In the genomic region with DNA sequence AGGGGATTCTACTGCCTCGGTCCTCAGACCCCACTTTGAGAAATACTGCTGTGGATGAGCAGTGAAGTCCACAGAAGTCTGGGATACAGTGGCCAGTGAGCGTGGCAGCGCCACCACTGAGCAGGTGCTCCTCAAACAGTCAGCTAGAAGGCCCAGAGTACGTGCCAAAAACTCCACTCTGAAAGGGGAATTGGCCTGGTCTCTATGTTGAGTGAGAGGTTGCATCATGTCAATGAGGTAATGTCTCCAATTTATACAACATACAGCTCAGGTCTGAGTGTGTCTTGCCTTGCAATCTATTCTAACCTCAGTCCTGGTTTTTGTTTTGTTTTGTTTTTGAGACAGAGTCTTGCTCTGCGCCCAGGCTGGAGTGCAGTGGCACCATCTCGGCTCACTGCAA, we compare ENCODE assay signal across 15 cellular contexts. TPM values are rescaled to one million over a fixed set of nuclear protein-coding genes. Genes with fewer than 3 reads are reported as not detected.
DNase-seq lines count a peak whose midpoint lies in the region; ATAC-seq and TF ChIP-seq lines count a peak whose summit lies in the region.
"Had no signal": no experiment of that assay in that cellular context is flagged by ENCODE, and none has a peak within 500 bp of the region (broad histone marks: within the 10 kb centered on the region; RNA-seq: fewer than 3 reads in every experiment).

No MANE protein-coding gene starts in this region.

- no peak overlapping the region for H2AFZ ChIP-seq in trophoblast cell (ENCODE audit: insufficient read depth, low read length, poor library complexity)

- no peak overlapping the region for H2AK5ac ChIP-seq in trophoblast cell (ENCODE audit: low read length)

- no peaks in the 10 kb centered on the region for H3K36me3 ChIP-seq in HEK293 (ENCODE audit: control insufficient read depth in 2 of 2, insufficient read depth in 1 of 2, low read length in 2 of 2)
- no peaks in the 10 kb centered on the region for H3K36me3 ChIP-seq in trophoblast cell (ENCODE audit: control insufficient read depth in 1 of 2, insufficient read depth in 2 of 2, low read length in 2 of 2)
- H3K36me3 ChIP-seq: colonic mucosa had no signal

- no peaks in the 10 kb centered on the region for H3K9me3 Mint-ChIP-seq in naive thymus-derived CD8-positive, alpha-beta T cell
- no peaks in the 10 kb centered on the region for H3K9me3 Mint-ChIP-seq in activated CD4-positive, alpha-beta memory T cell treated with anti-CD3 and anti-CD28 coated beads for 36 hours

- H3K79me1 ChIP-seq in trophoblast cell (ENCODE audit: low read length) = no peaks in the 10 kb centered on the region

- no peak overlapping the region for H2BK5ac ChIP-seq in trophoblast cell (ENCODE audit: low read depth, low read length, poor library complexity)

- H3K9me3 ChIP-seq in HEK293 (ENCODE audit: control insufficient read depth, insufficient read depth, low read depth, low read length) = no peaks in the 10 kb centered on the region
- no peaks in the 10 kb centered on the region for H3K9me3 ChIP-seq in trophoblast cell (ENCODE audit: insufficient read depth, low read depth, low read length)
- H3K9me3 ChIP-seq: colonic mucosa had no signal

- H3K9ac ChIP-seq in trophoblast cell (ENCODE audit: low read length) = no peak overlapping the region
- H3K9ac ChIP-seq: BLaER1 had no signal

- no peak overlapping the region for H4K12ac ChIP-seq in trophoblast cell (ENCODE audit: low read depth, low read length)

- H3K18ac ChIP-seq in trophoblast cell (ENCODE audit: low read length) = no peak overlapping the region

- H3K4me2 ChIP-seq in trophoblast cell (ENCODE audit: low read length) = no peak overlapping the region
- H3K4me2 ChIP-seq: BLaER1 had no signal

- DNase-seq in NOMO-1 (lab: John Stamatoyannopoulos, UW; ENCODE audit: unreplicated experiment in 2 of 2) (peak; percentile 85 to 98), epithelial cell of esophagus (ENCODE audit: low read depth) (peak; percentile 32), trophoblast cell (peak; percentile 15 to 54), SW480 (ENCODE audit: low spot score) (no peak)
- no peak for DNase-seq in naive thymus-derived CD8-positive, alpha-beta T cell
- no peak for DNase-seq in activated CD4-positive, alpha-beta memory T cell treated with anti-CD3 and anti-CD28 coated beads for 36 hours
- DNase-seq: colonic mucosa; HCEC 1CT; NCI-H1436 treated with DMSO at 0.1 percent for 48 hours; NCI-H774; stimulated activated naive CD8-positive, alpha-beta T cell treated with anti-CD3 and anti-CD28 coated beads, Interleukin-15, Interleukin-2, amounts not matched to agents 100 U/mL and 50 U/mL, for 24 hours had no signal

- no peak overlapping the region for H3K4ac ChIP-seq in trophoblast cell (ENCODE audit: low read depth, low read length)

- intact Hi-C loops in activated CD4-positive, alpha-beta memory T cell treated with anti-CD3 and anti-CD28 coated beads for 36 hours (cut with micrococcal nuclease) = no loop called here

- H2BK12ac ChIP-seq in trophoblast cell (ENCODE audit: low read length) = no peak overlapping the region

- H3K27ac Mint-ChIP-seq in naive thymus-derived CD8-positive, alpha-beta T cell = peak overlapping the region in 1 of 10 donors; percentile 34
- H3K27ac Mint-ChIP-seq in activated CD4-positive, alpha-beta memory T cell treated with anti-CD3 and anti-CD28 coated beads for 36 hours = no peak overlapping the region

- H4K91ac ChIP-seq in trophoblast cell (ENCODE audit: low read depth, low read length) = no peak overlapping the region

- H3K4me3 ChIP-seq in HEK293 (ENCODE audit: low read depth, low read length) (no peak overlapping the region), epithelial cell of esophagus (ENCODE audit: low read length) (no peak overlapping the region), trophoblast cell (ENCODE audit: low read depth, low read length) (no peak overlapping the region)
- H3K4me3 ChIP-seq: BLaER1, colonic mucosa had no signal

- TF ChIP-seq CTCF in HEK293 (tag by site-specific recombination; IDR thresholded peaks at IDR 0.05) = no peak
- no peak for TF ChIP-seq CTCF in epithelial cell of esophagus (IDR thresholded peaks at IDR 0.05; ENCODE audit: insufficient read depth, low read depth, low read length, missing control alignments)

- H3K79me2 ChIP-seq in trophoblast cell (ENCODE audit: control insufficient read depth, insufficient read depth, low read length, poor library complexity) = no peaks in the 10 kb centered on the region

- no peak overlapping the region for H4K8ac ChIP-seq in trophoblast cell (ENCODE audit: low read depth, low read length)

- H3K4me1 ChIP-seq in HEK293 (ENCODE audit: control insufficient read depth, insufficient read depth, low read length) (peaks cover 8% of the 10 kb centered on the region; the same call in 1 of the 2 replicates), trophoblast cell (ENCODE audit: control insufficient read depth in 1 of 2, insufficient read depth in 2 of 2, low read length in 2 of 2) (peaks cover 0 to 3% of the 10 kb centered on the region in 2 experiments)
- H3K4me1 ChIP-seq: colonic mucosa had no signal

- H3K4me3 Mint-ChIP-seq in naive thymus-derived CD8-positive, alpha-beta T cell = no peak overlapping the region
- no peak overlapping the region for H3K4me3 Mint-ChIP-seq in activated CD4-positive, alpha-beta memory T cell treated with anti-CD3 and anti-CD28 coated beads for 36 hours

- CTCF ChIA-PET in HEK293 (lab: Yijun Ruan, JAX) = no interaction called here
- CTCF ChIA-PET in activated CD4-positive, alpha-beta memory T cell treated with anti-CD3 and anti-CD28 coated beads for 36 hours (lab: Charles Lee) = no interaction called here

- no peaks in the 10 kb centered on the region for H3K4me1 Mint-ChIP-seq in naive thymus-derived CD8-positive, alpha-beta T cell
- no peaks in the 10 kb centered on the region for H3K4me1 Mint-ChIP-seq in activated CD4-positive, alpha-beta memory T cell treated with anti-CD3 and anti-CD28 coated beads for 36 hours (ENCODE audit: low read depth)

- ATAC-seq in naive thymus-derived CD8-positive, alpha-beta T cell = no peak
- no peak for ATAC-seq in HG03354 (IDR thresholded peaks at IDR 0.05; ENCODE audit: poor library complexity, severe bottlenecking, unreplicated experiment)
- ATAC-seq: activated CD4-positive, CD25-positive, alpha-beta regulatory T cell treated with anti-CD3 and anti-CD28 coated beads, Interleukin-2, amount 50 U/mL, for 24 hours; stimulated activated naive CD8-positive, alpha-beta T cell treated with anti-CD3 and anti-CD28 coated beads, Interleukin-15, Interleukin-2, amounts not matched to agents 100 U/mL and 50 U/mL, for 24 hours had no signal

- H2BK120ac ChIP-seq in trophoblast cell (ENCODE audit: insufficient read depth, low read length, poor library complexity) = no peak overlapping the region

- H3K27ac ChIP-seq in HEK293 (ENCODE audit: extremely low read depth, low read depth, low read length) (no peak overlapping the region), trophoblast cell (ENCODE audit: low read depth, low read length) (no peak overlapping the region)
- H3K27ac ChIP-seq: BLaER1, colonic mucosa had no signal

- POLR2A ChIA-PET in HEK293 (lab: Yijun Ruan, JAX) = no interaction called here
- POLR2A ChIA-PET in naive thymus-derived CD8-positive, alpha-beta T cell (lab: Charles Lee) = no interaction called here
- POLR2A ChIA-PET in activated CD4-positive, alpha-beta memory T cell treated with anti-CD3 and anti-CD28 coated beads for 36 hours (lab: Charles Lee) = no interaction called here

- no peak overlapping the region for H3K23ac ChIP-seq in trophoblast cell (ENCODE audit: low read length)

- no CpG with 5 or more reads among the region's 6 CpGs for WGBS in trophoblast cell (ENCODE audit: extremely low coverage, insufficient coverage, insufficient read length)

- no peaks in the 10 kb centered on the region for H3K27me3 ChIP-seq in trophoblast cell (ENCODE audit: insufficient read depth, low read length)
- H3K27me3 ChIP-seq: BLaER1, colonic mucosa had no signal

- H3K14ac ChIP-seq in trophoblast cell (ENCODE audit: low read length) = no peak overlapping the region

- peaks cover 0 to 2% (median 0%) of the 10 kb centered on the region in 3 donors for H3K36me3 Mint-ChIP-seq in naive thymus-derived CD8-positive, alpha-beta T cell
- no peaks in the 10 kb centered on the region for H3K36me3 Mint-ChIP-seq in activated CD4-positive, alpha-beta memory T cell treated with anti-CD3 and anti-CD28 coated beads for 36 hours

- peaks cover 14 to 40% (median 14%) of the 10 kb centered on the region in 5 donors for H3K27me3 Mint-ChIP-seq in naive thymus-derived CD8-positive, alpha-beta T cell
- peaks cover 35% of the 10 kb centered on the region for H3K27me3 Mint-ChIP-seq in activated CD4-positive, alpha-beta memory T cell treated with anti-CD3 and anti-CD28 coated beads for 36 hours

TF ChIP-seq in HEK293, 187 proteins besides CTCF, POLR2A, EP300 and RAD21 (continues in another document):
- TF ChIP-seq ZNF837 (tag by site-specific recombination; IDR thresholded peaks at IDR 0.05) = no peak
- no peak for TF ChIP-seq ZNF391 (tag by site-specific recombination; IDR thresholded peaks at IDR 0.05; ENCODE audit: borderline replicate concordance, low read depth)
- TF ChIP-seq ZNF266 (tag by site-specific recombination; IDR thresholded peaks at IDR 0.05; ENCODE audit: low read depth) = no peak
- TF ChIP-seq ZNF175 (tag by site-specific recombination; IDR thresholded peaks at IDR 0.05) = no peak
- TF ChIP-seq ZNF274 (IDR thresholded peaks at IDR 0.05; ENCODE audit: low read length) = no peak
- no peak for TF ChIP-seq ZNF274 (tag by site-specific recombination; IDR thresholded peaks at IDR 0.05; ENCODE audit: borderline replicate concordance)
- TF ChIP-seq ZBTB48 (tag by site-specific recombination; IDR thresholded peaks at IDR 0.05) = no peak
- TF ChIP-seq, protein P1, sequence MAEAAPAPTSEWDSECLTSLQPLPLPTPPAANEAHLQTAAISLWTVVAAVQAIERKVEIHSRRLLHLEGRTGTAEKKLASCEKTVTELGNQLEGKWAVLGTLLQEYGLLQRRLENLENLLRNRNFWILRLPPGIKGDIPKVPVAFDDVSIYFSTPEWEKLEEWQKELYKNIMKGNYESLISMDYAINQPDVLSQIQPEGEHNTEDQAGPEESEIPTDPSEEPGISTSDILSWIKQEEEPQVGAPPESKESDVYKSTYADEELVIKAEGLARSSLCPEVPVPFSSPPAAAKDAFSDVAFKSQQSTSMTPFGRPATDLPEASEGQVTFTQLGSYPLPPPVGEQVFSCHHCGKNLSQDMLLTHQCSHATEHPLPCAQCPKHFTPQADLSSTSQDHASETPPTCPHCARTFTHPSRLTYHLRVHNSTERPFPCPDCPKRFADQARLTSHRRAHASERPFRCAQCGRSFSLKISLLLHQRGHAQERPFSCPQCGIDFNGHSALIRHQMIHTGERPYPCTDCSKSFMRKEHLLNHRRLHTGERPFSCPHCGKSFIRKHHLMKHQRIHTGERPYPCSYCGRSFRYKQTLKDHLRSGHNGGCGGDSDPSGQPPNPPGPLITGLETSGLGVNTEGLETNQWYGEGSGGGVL (tag by site-specific recombination; IDR thresholded peaks at IDR 0.05) = no peak
- TF ChIP-seq ZNF501 (tag by site-specific recombination; IDR thresholded peaks at IDR 0.05) = no peak

RNA-seq across cellular contexts. Expression of a gene that starts 53.3 kb away (rescaled TPM):
- 10.0 and 12.5 TPM in 2 replicates for polyA plus RNA-seq in trophoblast cell (2013)
- total RNA-seq in naive thymus-derived CD8-positive, alpha-beta T cell = under 1 TPM; 0.08 to 0.36 TPM
- polyA plus RNA-seq in naive thymus-derived CD8-positive, alpha-beta T cell = under 1 TPM in 1 of 3 donors, not detected in 2; 0.10 TPM
- 1 to 10 TPM in 1 of 2 experiments, under 1 TPM in 1; 0.74 to 1.3 TPM for total RNA-seq in activated CD4-positive, alpha-beta memory T cell treated with anti-CD3 and anti-CD28 coated beads for 36 hours

Comparison
In these comparisons a context has a peak if more than half of its experiments do, and no peak if none do; other contexts are left out.
1. DNase-seq: peak in NOMO-1 (2 of 2), epithelial cell of esophagus (single experiment) and trophoblast cell (2 of 2); none in naive thymus-derived CD8-positive, alpha-beta T cell (0 of 10), SW480 (single experiment) and activated CD4-positive, alpha-beta memory T cell treated with anti-CD3 and anti-CD28 coated beads for 36 hours (single experiment).